ENCODE assay signal across 1 cellular context in genomic region chr3:4979401-4980228, GRCh38.
A peak's percentile ranks its signal among the peaks of the same experiment; 100 is the strongest.
TF ChIP-seq lines count a peak whose summit lies in the region.

BHLHE40 (plus strand) TSS chr3:4979437; CDS start chr3:4979719, 282 bp downstream.

TF ChIP-seq in K562, 482 proteins besides CTCF, POLR2A, EP300 and RAD21 (continued from another document and continues in another):
- TF ChIP-seq ZMIZ1 (IDR thresholded peaks at IDR 0.05; ENCODE audit: low read depth in 2 of 2, low read length in 2 of 2) (no peak), JUN (IDR thresholded peaks at IDR 0.05; ENCODE audit: borderline replicate concordance, low read depth, low read length) (0 out of 2 replicates have a peak, but pooled peaks have one; percentile 11), JUN (CRISPR knock-in tag; IDR thresholded peaks at IDR 0.05; ENCODE audit: borderline replicate concordance) (peak; percentile 86), MTA1 (IDR thresholded peaks at IDR 0.05; ENCODE audit: borderline replicate concordance) (no peak; the same call in 1 of the 2 replicates), ZNF23 (CRISPR knock-in tag; IDR thresholded peaks at IDR 0.05) (no peak), CHD1 (IDR thresholded peaks at IDR 0.05; ENCODE audit: low read length) (peak; percentile 99), ZNF551 (CRISPR knock-in tag; IDR thresholded peaks at IDR 0.05) (no peak), ZNF146 (CRISPR knock-in tag; IDR thresholded peaks at IDR 0.05; ENCODE audit: unreplicated experiment) (no peak), NONO (IDR thresholded peaks at IDR 0.05; ENCODE audit: low read depth in 2 of 2, low read length in 1 of 2) (no peak), ZNF232 (CRISPR knock-in tag; IDR thresholded peaks at IDR 0.05) (no peak), CCAR2 (IDR thresholded peaks at IDR 0.05; ENCODE audit: low read depth, low read length) (no peak), GABPA (tag; conservative IDR thresholded peaks at IDR 0.05; ENCODE audit: low read depth) (no peak), HNRNPL (IDR thresholded peaks at IDR 0.05; ENCODE audit: low read depth, low read length) (no peak), YBX1 (IDR thresholded peaks at IDR 0.05) (no peak), NUFIP1 (IDR thresholded peaks at IDR 0.05; ENCODE audit: partially characterized antibody) (no peak), CEBPZ (IDR thresholded peaks at IDR 0.05; ENCODE audit: borderline replicate concordance, low read depth, low read length) (no peak), ZNF184 (CRISPR knock-in tag; IDR thresholded peaks at IDR 0.05) (no peak), BRD9 (IDR thresholded peaks at IDR 0.05; ENCODE audit: low read depth, partially characterized antibody) (no peak), IRF2 (CRISPR knock-in tag; IDR thresholded peaks at IDR 0.05) (no peak), ZNF764 (CRISPR knock-in tag; IDR thresholded peaks at IDR 0.05; ENCODE audit: low read depth) (0 out of 2 replicates have a peak, but pooled peaks have one; percentile 51), NFRKB (IDR thresholded peaks at IDR 0.05; ENCODE audit: low read depth) (0 out of 2 replicates have a peak, but pooled peaks have one; percentile 39), POLR2H (tag; IDR thresholded peaks at IDR 0.05; ENCODE audit: low read depth) (no peak), TAF1 (IDR thresholded peaks at IDR 0.05; ENCODE audit: control insufficient read depth, extremely low read depth, insufficient read depth, low read length, severe bottlenecking) (peak; percentile 95), ADNP (tag; IDR thresholded peaks at IDR 0.05) (no peak), ZNF212 (CRISPR knock-in tag; IDR thresholded peaks at IDR 0.05) (no peak), RFX1 (IDR thresholded peaks at IDR 0.05) (no peak), ARID2 (IDR thresholded peaks at IDR 0.05) (no peak), ILK (tag; IDR thresholded peaks at IDR 0.05; ENCODE audit: borderline replicate concordance, low read depth) (no peak), ZSCAN29 (IDR thresholded peaks at IDR 0.05) (no peak), CGGBP1 (CRISPR knock-in tag; IDR thresholded peaks at IDR 0.05) (no peak), KHSRP (IDR thresholded peaks at IDR 0.05) (no peak), UBTF (IDR thresholded peaks at IDR 0.05; ENCODE audit: borderline replicate concordance in 1 of 2, low read depth in 2 of 2, low read length in 2 of 2) (peak; percentile 81 to 96; a peak in 3 of 4 replicates), HNRNPLL (IDR thresholded peaks at IDR 0.05; ENCODE audit: low read depth, low read length, poor library complexity, severe bottlenecking) (peak; percentile 51), HSF4 (CRISPR knock-in tag; IDR thresholded peaks at IDR 0.05; ENCODE audit: borderline replicate concordance) (no peak), IFI16 (CRISPR knock-in tag; IDR thresholded peaks at IDR 0.05) (no peak), MIER1 (IDR thresholded peaks at IDR 0.05; ENCODE audit: low read depth) (no peak), HDAC1 (IDR thresholded peaks at IDR 0.05) (peak in 1 of 2 experiments; percentile 59; a peak in 2 of 4 replicates), BDP1 (IDR thresholded peaks at IDR 0.05; ENCODE audit: insufficient read depth, insufficient read length) (no peak), ZNF444 (CRISPR knock-in tag; IDR thresholded peaks at IDR 0.05) (no peak), KDM1A (IDR thresholded peaks at IDR 0.05) (no peak)
- TF ChIP-seq, protein P1, sequence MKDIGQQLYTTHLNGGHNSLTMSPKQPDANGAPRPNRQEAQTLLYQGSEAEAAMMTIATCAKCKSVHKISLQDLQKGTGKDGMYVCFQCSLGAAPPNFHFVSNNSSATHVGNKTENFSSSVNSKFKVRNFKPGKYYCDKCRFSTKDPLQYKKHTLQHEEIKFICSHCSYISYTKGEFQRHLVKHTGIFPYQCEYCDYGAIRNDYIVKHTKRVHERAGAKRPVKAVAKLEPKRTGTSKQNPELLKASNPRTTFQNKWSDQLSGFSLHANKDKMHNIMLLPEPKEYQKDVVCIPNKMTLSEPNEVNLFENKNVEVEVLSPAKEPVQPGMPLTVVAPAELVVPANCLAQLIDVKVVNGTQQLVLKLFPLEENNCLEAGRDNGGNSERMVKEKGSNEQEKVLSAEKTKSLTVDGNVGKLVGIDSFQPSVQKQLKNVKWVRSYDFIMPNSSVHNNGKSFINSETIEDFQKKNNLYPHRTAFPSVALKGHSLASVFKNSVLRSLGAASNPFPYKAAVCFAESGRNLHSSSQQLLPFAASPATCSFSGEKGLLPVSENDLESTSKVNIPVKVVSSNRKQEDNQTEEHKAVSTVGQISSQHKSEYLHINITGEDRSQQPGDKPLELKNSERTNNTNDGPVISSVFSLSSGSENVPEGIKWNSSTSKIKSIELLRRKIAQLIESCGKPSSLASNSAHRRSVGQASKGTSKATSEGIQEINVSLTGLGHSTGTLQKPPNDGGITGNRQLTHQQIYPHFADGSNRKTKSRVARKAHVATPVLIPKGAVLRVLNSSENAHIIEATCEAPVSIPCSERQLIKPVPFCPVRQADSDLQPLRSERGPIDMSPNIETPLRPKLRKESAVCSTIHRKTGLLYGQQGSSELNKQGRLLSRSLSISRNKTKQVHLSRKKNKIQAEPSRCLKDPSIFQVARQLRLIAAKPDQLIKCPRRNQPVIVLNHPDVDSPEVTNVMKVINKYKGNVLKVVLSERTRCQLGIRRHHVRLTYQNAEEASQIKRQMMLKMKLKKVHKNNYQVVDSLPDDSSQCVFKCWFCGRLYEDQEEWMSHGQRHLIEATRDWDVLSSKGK (CRISPR knock-in tag; IDR thresholded peaks at IDR 0.05) = no peak
- TF ChIP-seq, protein P2, sequence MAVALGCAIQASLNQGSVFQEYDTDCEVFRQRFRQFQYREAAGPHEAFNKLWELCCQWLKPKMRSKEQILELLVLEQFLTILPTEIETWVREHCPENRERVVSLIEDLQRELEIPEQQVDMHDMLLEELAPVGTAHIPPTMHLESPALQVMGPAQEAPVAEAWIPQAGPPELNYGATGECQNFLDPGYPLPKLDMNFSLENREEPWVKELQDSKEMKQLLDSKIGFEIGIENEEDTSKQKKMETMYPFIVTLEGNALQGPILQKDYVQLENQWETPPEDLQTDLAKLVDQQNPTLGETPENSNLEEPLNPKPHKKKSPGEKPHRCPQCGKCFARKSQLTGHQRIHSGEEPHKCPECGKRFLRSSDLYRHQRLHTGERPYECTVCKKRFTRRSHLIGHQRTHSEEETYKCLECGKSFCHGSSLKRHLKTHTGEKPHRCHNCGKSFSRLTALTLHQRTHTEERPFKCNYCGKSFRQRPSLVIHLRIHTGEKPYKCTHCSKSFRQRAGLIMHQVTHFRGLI (CRISPR knock-in tag; IDR thresholded peaks at IDR 0.05) = no peak
- TF ChIP-seq, protein P3, sequence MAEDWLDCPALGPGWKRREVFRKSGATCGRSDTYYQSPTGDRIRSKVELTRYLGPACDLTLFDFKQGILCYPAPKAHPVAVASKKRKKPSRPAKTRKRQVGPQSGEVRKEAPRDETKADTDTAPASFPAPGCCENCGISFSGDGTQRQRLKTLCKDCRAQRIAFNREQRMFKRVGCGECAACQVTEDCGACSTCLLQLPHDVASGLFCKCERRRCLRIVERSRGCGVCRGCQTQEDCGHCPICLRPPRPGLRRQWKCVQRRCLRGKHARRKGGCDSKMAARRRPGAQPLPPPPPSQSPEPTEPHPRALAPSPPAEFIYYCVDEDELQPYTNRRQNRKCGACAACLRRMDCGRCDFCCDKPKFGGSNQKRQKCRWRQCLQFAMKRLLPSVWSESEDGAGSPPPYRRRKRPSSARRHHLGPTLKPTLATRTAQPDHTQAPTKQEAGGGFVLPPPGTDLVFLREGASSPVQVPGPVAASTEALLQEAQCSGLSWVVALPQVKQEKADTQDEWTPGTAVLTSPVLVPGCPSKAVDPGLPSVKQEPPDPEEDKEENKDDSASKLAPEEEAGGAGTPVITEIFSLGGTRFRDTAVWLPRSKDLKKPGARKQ (CRISPR knock-in tag; IDR thresholded peaks at IDR 0.05) = no peak
- TF ChIP-seq, protein P4, sequence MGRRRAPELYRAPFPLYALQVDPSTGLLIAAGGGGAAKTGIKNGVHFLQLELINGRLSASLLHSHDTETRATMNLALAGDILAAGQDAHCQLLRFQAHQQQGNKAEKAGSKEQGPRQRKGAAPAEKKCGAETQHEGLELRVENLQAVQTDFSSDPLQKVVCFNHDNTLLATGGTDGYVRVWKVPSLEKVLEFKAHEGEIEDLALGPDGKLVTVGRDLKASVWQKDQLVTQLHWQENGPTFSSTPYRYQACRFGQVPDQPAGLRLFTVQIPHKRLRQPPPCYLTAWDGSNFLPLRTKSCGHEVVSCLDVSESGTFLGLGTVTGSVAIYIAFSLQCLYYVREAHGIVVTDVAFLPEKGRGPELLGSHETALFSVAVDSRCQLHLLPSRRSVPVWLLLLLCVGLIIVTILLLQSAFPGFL (CRISPR knock-in tag; IDR thresholded peaks at IDR 0.05) = no peak
- TF ChIP-seq, protein P5, sequence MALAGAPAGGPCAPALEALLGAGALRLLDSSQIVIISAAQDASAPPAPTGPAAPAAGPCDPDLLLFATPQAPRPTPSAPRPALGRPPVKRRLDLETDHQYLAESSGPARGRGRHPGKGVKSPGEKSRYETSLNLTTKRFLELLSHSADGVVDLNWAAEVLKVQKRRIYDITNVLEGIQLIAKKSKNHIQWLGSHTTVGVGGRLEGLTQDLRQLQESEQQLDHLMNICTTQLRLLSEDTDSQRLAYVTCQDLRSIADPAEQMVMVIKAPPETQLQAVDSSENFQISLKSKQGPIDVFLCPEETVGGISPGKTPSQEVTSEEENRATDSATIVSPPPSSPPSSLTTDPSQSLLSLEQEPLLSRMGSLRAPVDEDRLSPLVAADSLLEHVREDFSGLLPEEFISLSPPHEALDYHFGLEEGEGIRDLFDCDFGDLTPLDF (CRISPR knock-in tag; IDR thresholded peaks at IDR 0.05) = no peak
- TF ChIP-seq, protein P6, sequence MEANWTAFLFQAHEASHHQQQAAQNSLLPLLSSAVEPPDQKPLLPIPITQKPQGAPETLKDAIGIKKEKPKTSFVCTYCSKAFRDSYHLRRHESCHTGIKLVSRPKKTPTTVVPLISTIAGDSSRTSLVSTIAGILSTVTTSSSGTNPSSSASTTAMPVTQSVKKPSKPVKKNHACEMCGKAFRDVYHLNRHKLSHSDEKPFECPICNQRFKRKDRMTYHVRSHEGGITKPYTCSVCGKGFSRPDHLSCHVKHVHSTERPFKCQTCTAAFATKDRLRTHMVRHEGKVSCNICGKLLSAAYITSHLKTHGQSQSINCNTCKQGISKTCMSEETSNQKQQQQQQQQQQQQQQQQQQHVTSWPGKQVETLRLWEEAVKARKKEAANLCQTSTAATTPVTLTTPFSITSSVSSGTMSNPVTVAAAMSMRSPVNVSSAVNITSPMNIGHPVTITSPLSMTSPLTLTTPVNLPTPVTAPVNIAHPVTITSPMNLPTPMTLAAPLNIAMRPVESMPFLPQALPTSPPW (CRISPR knock-in tag; IDR thresholded peaks at IDR 0.05) = no peak
